In the genomic region with DNA sequence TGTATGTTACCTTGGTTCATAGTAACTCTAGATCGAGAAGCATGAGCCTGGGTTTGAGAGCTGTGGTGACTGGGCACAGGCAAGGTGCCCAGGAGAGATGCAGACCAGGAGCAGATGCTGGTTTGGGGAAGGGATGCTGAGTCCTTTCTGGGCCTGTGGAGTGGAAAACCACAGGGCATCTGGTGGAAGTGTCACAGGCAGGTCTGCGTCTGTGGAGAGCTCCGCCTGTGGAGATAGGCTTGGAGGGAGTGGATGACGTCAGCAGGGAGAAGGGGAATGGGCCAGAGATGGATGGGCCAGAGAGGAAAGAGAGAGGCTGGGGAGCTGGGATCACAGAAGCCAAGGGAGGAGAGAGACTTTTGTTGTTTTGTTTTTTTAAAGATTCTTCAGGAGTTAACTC, we compare ENCODE assay signal across 20 cellular contexts. TPM values are rescaled to one million over a fixed set of nuclear protein-coding genes. Genes with fewer than 3 reads are reported as not detected.
DNase-seq lines count a peak whose midpoint lies in the region; ATAC-seq and TF ChIP-seq lines count a peak whose summit lies in the region.
"Had no signal": no experiment of that assay in that cellular context is flagged by ENCODE, and none has a peak within 500 bp of the region (broad histone marks: within the 10 kb centered on the region; RNA-seq: fewer than 3 reads in every experiment).

No MANE protein-coding gene starts in this region.

- no peaks in the 10 kb centered on the region for H3K9me3 ChIP-seq in HUES6 (ENCODE audit: control insufficient read depth, insufficient read depth, low read depth, low read length)
- no peaks in the 10 kb centered on the region for H3K9me3 ChIP-seq in iPS-20b (ENCODE audit: insufficient read depth, low read depth, low read length)
- H3K9me3 ChIP-seq: BLaER1 had no signal

- POLR2A ChIA-PET in activated CD4-positive, alpha-beta T cell treated with anti-CD3 and anti-CD28 coated beads, Interleukin-2, amount 10 ng/mL, durations not matched to agents 7 days and 5 days (lab: Charles Lee), result no interaction called here

- CTCF ChIA-PET in activated CD4-positive, alpha-beta T cell treated with anti-CD3 and anti-CD28 coated beads, Interleukin-2, amount 10 ng/mL, durations not matched to agents 7 days and 5 days (lab: Charles Lee), result interaction anchor here (1.7 to 1.8 kb wide), 2 partner anchors 11 to 16 kb away, joined by 4 read pairs; no protein-coding TSS in a partner anchor

- H3K9me3 Mint-ChIP-seq in GM23338 (peaks cover 2% of the 10 kb centered on the region; the same call in 2 of the 3 replicates), osteocyte (ENCODE audit: unreplicated experiment) (no peaks in the 10 kb centered on the region)
- H3K9me3 Mint-ChIP-seq in activated CD4-positive, alpha-beta T cell treated with anti-CD3 and anti-CD28 coated beads, Interleukin-2, amount 10 ng/mL, durations not matched to agents 7 days and 5 days, result no peaks in the 10 kb centered on the region
- H3K9me3 Mint-ChIP-seq: CD4-positive, alpha-beta memory T cell had no signal

- TF ChIP-seq CTCF in GM23338 (conservative IDR thresholded peaks at IDR 0.05; ENCODE audit: low read depth in 2 of 2) (no peak), osteocyte (IDR thresholded peaks at IDR 0.05) (no peak)

- H3K4me1 Mint-ChIP-seq in GM23338, result peaks cover 26% of the 10 kb centered on the region
- H3K4me1 Mint-ChIP-seq in osteocyte (ENCODE audit: unreplicated experiment), result no peaks in the 10 kb centered on the region
- H3K4me1 Mint-ChIP-seq in activated CD4-positive, alpha-beta T cell treated with anti-CD3 and anti-CD28 coated beads, Interleukin-2, amount 10 ng/mL, durations not matched to agents 7 days and 5 days, result no peaks in the 10 kb centered on the region
- H3K4me1 Mint-ChIP-seq: CD4-positive, alpha-beta memory T cell had no signal

- H2AFZ ChIP-seq in GM23338, result peak overlapping the region; percentile 78
- H2AFZ ChIP-seq: PC-9 had no signal

- no peak overlapping the region; the same call in 1 of the 2 replicates for H3K27ac Mint-ChIP-seq in GM23338
- H3K27ac Mint-ChIP-seq in osteocyte (ENCODE audit: unreplicated experiment), result no peak overlapping the region
- no peak overlapping the region for H3K27ac Mint-ChIP-seq in activated CD4-positive, alpha-beta T cell treated with anti-CD3 and anti-CD28 coated beads, Interleukin-2, amount 10 ng/mL, durations not matched to agents 7 days and 5 days
- H3K27ac Mint-ChIP-seq: CD4-positive, alpha-beta memory T cell had no signal

- DNase-seq in GM23338 (ENCODE audit: low spot score), result no peak
- peak; percentile 60 for DNase-seq in osteocyte (ENCODE audit: extremely low spot score, unreplicated experiment)
- DNase-seq in activated CD4-positive, alpha-beta T cell treated with anti-CD3 and anti-CD28 coated beads, Interleukin-2, amount 10 ng/mL, durations not matched to agents 7 days and 5 days, result no peak
- DNase-seq in islet precursor cell, result no peak
- DNase-seq: ACHN; CD4-positive, alpha-beta memory T cell; DND-41; KG1; NCI-H1092; NCI-H1436 treated with DMSO at 0.1 percent for 48 hours; NCI-H1930; NCI-H2227 treated with DMSO at 0.1 percent for 48 hours; NCI-H510A; PC-9; RPMI8226; SHP77 had no signal

- no peaks in the 10 kb centered on the region; the same call in 1 of the 2 replicates for H3F3A ChIP-seq in GM23338 (replicated peaks; ENCODE audit: low read depth)

- H3K4me3 ChIP-seq in GM23338, result no peak overlapping the region
- H3K4me3 ChIP-seq in HUES6 (ENCODE audit: low read depth, low read length), result no peak overlapping the region
- H3K4me3 ChIP-seq in iPS-20b (ENCODE audit: low read length), result no peak overlapping the region; the same call in 1 of the 2 replicates
- H3K4me3 ChIP-seq: BLaER1, PC-9 had no signal

- no peaks in the 10 kb centered on the region for H3K79me2 ChIP-seq in GM23338 (replicated peaks; ENCODE audit: insufficient read depth)

- H3K27ac ChIP-seq in GM23338 (ENCODE audit: low read depth) (peak overlapping the region; percentile 45; the same call in 1 of the 2 replicates), HUES6 (ENCODE audit: low read depth, low read length) (no peak overlapping the region), iPS-20b (ENCODE audit: low read length) (no peak overlapping the region)
- H3K27ac ChIP-seq: BLaER1, PC-9 had no signal

- H3K36me3 Mint-ChIP-seq in GM23338 (ENCODE audit: low read depth) (peaks cover 8% of the 10 kb centered on the region; the same call in 2 of the 3 replicates), osteocyte (ENCODE audit: unreplicated experiment) (no peaks in the 10 kb centered on the region)
- H3K36me3 Mint-ChIP-seq in activated CD4-positive, alpha-beta T cell treated with anti-CD3 and anti-CD28 coated beads, Interleukin-2, amount 10 ng/mL, durations not matched to agents 7 days and 5 days (ENCODE audit: low read depth), result no peaks in the 10 kb centered on the region
- H3K36me3 Mint-ChIP-seq: CD4-positive, alpha-beta memory T cell had no signal

- H3K4me2 ChIP-seq in GM23338, result peak overlapping the region; percentile 42; the same call in 1 of the 2 replicates
- H3K4me2 ChIP-seq: BLaER1, PC-9 had no signal

- H3K4me1 ChIP-seq in GM23338 (ENCODE audit: insufficient read depth) (peaks cover 22% of the 10 kb centered on the region), HUES6 (ENCODE audit: control insufficient read depth, insufficient read depth, low read length) (peaks cover 26% of the 10 kb centered on the region), iPS-20b (ENCODE audit: insufficient read depth, low read length) (peaks cover 18% of the 10 kb centered on the region)

- H3K36me3 ChIP-seq in GM23338 (ENCODE audit: insufficient read depth) (no peaks in the 10 kb centered on the region), HUES6 (ENCODE audit: control insufficient read depth, insufficient read depth, low read length) (no peaks in the 10 kb centered on the region), iPS-20b (ENCODE audit: insufficient read depth, low read depth, low read length) (no peaks in the 10 kb centered on the region)
- H3K36me3 ChIP-seq: BLaER1 had no signal

- no peaks in the 10 kb centered on the region for H4K20me1 ChIP-seq in GM23338 (replicated peaks; ENCODE audit: insufficient read depth)
- H4K20me1 ChIP-seq: BLaER1 had no signal

- H3K9me2 ChIP-seq in GM23338 (ENCODE audit: insufficient read depth), result peaks cover 15% of the 10 kb centered on the region; the same call in 1 of the 2 replicates

- H3K27me3 ChIP-seq in GM23338 (ENCODE audit: insufficient read depth) (no peaks in the 10 kb centered on the region), HUES6 (ENCODE audit: control insufficient read depth, insufficient read depth, low read length) (no peaks in the 10 kb centered on the region), iPS-20b (ENCODE audit: insufficient read depth, low read length) (no peaks in the 10 kb centered on the region)
- H3K27me3 ChIP-seq: BLaER1 had no signal

- H3K4me3 Mint-ChIP-seq in GM23338, result no peak overlapping the region
- no peak overlapping the region for H3K4me3 Mint-ChIP-seq in osteocyte (ENCODE audit: unreplicated experiment)
- H3K4me3 Mint-ChIP-seq in activated CD4-positive, alpha-beta T cell treated with anti-CD3 and anti-CD28 coated beads, Interleukin-2, amount 10 ng/mL, durations not matched to agents 7 days and 5 days, result no peak overlapping the region

- H3K27me3 Mint-ChIP-seq in GM23338 (ENCODE audit: insufficient read depth, low read depth, poor library complexity) (peaks cover 12% of the 10 kb centered on the region), osteocyte (ENCODE audit: unreplicated experiment) (no peaks in the 10 kb centered on the region)
- peaks cover 9% of the 10 kb centered on the region for H3K27me3 Mint-ChIP-seq in activated CD4-positive, alpha-beta T cell treated with anti-CD3 and anti-CD28 coated beads, Interleukin-2, amount 10 ng/mL, durations not matched to agents 7 days and 5 days

- ATAC-seq in GM23338 (no peak), HG02981 (IDR thresholded peaks at IDR 0.05; ENCODE audit: unreplicated experiment) (no peak)

- H3K9ac ChIP-seq in HUES6 (ENCODE audit: low read length), result peak overlapping the region; percentile 20
- peak overlapping the region; percentile 41; the same call in 1 of the 2 replicates for H3K9ac ChIP-seq in iPS-20b (ENCODE audit: low read depth, low read length)
- H3K9ac ChIP-seq: BLaER1 had no signal

TF ChIP-seq in GM23338, 12 proteins besides CTCF, POLR2A, EP300 and RAD21 (continues in another document):
- no peak for TF ChIP-seq ZNF114 (CRISPR knock-in tag; IDR thresholded peaks at IDR 0.05)
- TF ChIP-seq CREB1 (CRISPR knock-in tag; IDR thresholded peaks at IDR 0.05; ENCODE audit: low read depth), result no peak

RNA-seq across cellular contexts. Expression of gene CYP26A1, which starts 14.8 kb away (rescaled TPM):
- total RNA-seq in GM23338 (2014; rRNA removed; shearing (Covaris generic)), result 1.8 and 2.8 TPM in 2 replicates
- 0.87 and 1.2 TPM in 2 replicates for polyA plus RNA-seq in GM23338 (2016; fragmentation: Nextera tagmentation; extraction: Ambion mirVana)
- not detected in 2 replicates for total RNA-seq in osteocyte
- total RNA-seq in activated CD4-positive, alpha-beta T cell treated with anti-CD3 and anti-CD28 coated beads, Interleukin-2, amount 10 ng/mL, durations not matched to agents 7 days and 5 days, result not detected
- total RNA-seq: CD4-positive, alpha-beta memory T cell had no signal
- polyA plus RNA-seq: CD4-positive, alpha-beta memory T cell had no signal

RNA-seq across cellular contexts. Expression of gene CYP26C1, which starts 27.9 kb away (rescaled TPM):
- total RNA-seq in GM23338 (2014; rRNA removed; shearing (Covaris generic)), result 0.24 TPM in 1 of 2 replicates, not detected in the other
- polyA plus RNA-seq in GM23338 (2016; fragmentation: Nextera tagmentation; extraction: Ambion mirVana), result not detected in 2 replicates
- 0.08 TPM in 1 of 2 replicates, not detected in the other for total RNA-seq in osteocyte
- under 1 TPM; 0.07 to 0.12 TPM for total RNA-seq in activated CD4-positive, alpha-beta T cell treated with anti-CD3 and anti-CD28 coated beads, Interleukin-2, amount 10 ng/mL, durations not matched to agents 7 days and 5 days
